ENCODE assay signal across 9 cellular contexts in genomic region chr21:34669149-34669879, GRCh38. TPM values are rescaled to one million over a fixed set of nuclear protein-coding genes. Genes with fewer than 3 reads are reported as not detected.
DNase-seq lines count a peak whose midpoint lies in the region; ATAC-seq and TF ChIP-seq lines count a peak whose summit lies in the region.
"Had no signal": no experiment of that assay in that cellular context is flagged by ENCODE, and none has a peak within 500 bp of the region (broad histone marks: within the 10 kb centered on the region; RNA-seq: fewer than 3 reads in every experiment).

No MANE protein-coding gene starts in this region.

- H3K9ac ChIP-seq in PC-3 (ENCODE audit: low read length): no peak overlapping the region

- ATAC-seq in GM18867 (IDR thresholded peaks at IDR 0.05; ENCODE audit: unreplicated experiment) (peak; percentile 50), HG03432 (IDR thresholded peaks at IDR 0.05; ENCODE audit: unreplicated experiment) (peak; percentile 70), PC-3 (no peak)
- ATAC-seq in effector memory CD8-positive, alpha-beta T cell (replicated peaks): peak; percentile 76

- no peak for DNase-seq in effector memory CD8-positive, alpha-beta T cell
- no peak for DNase-seq in osteoblast (ENCODE audit: insufficient read length, low spot score, missing footprints)
- DNase-seq in NCI-H187 treated with DMSO at 0.1 percent for 48 hours (lab: John Stamatoyannopoulos, UW): no peak
- no peak for DNase-seq in HFFc6
- DNase-seq in ureter (ENCODE audit: low spot score): no peak
- no peak for DNase-seq in PC-3

- H3K36me3 ChIP-seq in osteoblast (ENCODE audit: insufficient read depth, low read length) (no peaks in the 10 kb centered on the region), PC-3 (ENCODE audit: low read depth, low read length) (no peaks in the 10 kb centered on the region)

- H3K79me2 ChIP-seq in osteoblast (ENCODE audit: insufficient read depth, low read length) (no peaks in the 10 kb centered on the region), PC-3 (ENCODE audit: low read length) (no peaks in the 10 kb centered on the region)

- TF ChIP-seq CTCF in osteoblast (IDR thresholded peaks at IDR 0.05; ENCODE audit: extremely low read depth, low read depth, low read length): no peak
- no peak for TF ChIP-seq CTCF in HFFc6 (IDR thresholded peaks at IDR 0.05)
- no peak for TF ChIP-seq CTCF in PC-3 (conservative IDR thresholded peaks at IDR 0.05; ENCODE audit: low read depth, low read length)

- no peaks in the 10 kb centered on the region for H3F3A ChIP-seq in PC-3 (ENCODE audit: low read length, unreplicated experiment)

- H3K27me3 ChIP-seq in osteoblast (ENCODE audit: insufficient read depth, low read length) (peaks cover 87% of the 10 kb centered on the region), PC-3 (ENCODE audit: low read length) (no peaks in the 10 kb centered on the region)

- peak overlapping the region; percentile 74 for H3K4me2 ChIP-seq in osteoblast (ENCODE audit: insufficient read depth, low read length)
- H3K4me2 ChIP-seq in PC-3 (ENCODE audit: low read length): no peak overlapping the region

- peak overlapping the region in 1 of 2 donors; percentile 60 for H3K27ac Mint-ChIP-seq in effector memory CD8-positive, alpha-beta T cell
- no peak overlapping the region for H3K27ac Mint-ChIP-seq in HFFc6

- H3K4me1 Mint-ChIP-seq in effector memory CD8-positive, alpha-beta T cell (ENCODE audit: low read depth in 2 of 2): peaks cover 11% of the 10 kb centered on the region in 2 donors
- H3K4me1 Mint-ChIP-seq in HFFc6 (ENCODE audit: low read depth): 0 out of 2 replicates have a peak, but pooled peaks cover 13% of the 10 kb centered on the region

- no peaks in the 10 kb centered on the region for H3K9me3 Mint-ChIP-seq in effector memory CD8-positive, alpha-beta T cell
- H3K9me3 Mint-ChIP-seq in HFFc6: no peaks in the 10 kb centered on the region

- CTCF ChIA-PET in PC-3 (lab: Charles Lee): no interaction called here

- no TSS peak for BruUV-seq in PC-3 (replicated peaks; lab: Mats Ljungman, UMichigan)

- H3K4me3 Mint-ChIP-seq in effector memory CD8-positive, alpha-beta T cell: peak overlapping the region; percentile 74 to 76
- H3K4me3 Mint-ChIP-seq in HFFc6: no peak overlapping the region

- H3K4me3 ChIP-seq in osteoblast (ENCODE audit: insufficient read depth, low read length) (peak overlapping the region; percentile 28), PC-3 (ENCODE audit: low read length) (no peak overlapping the region)

- H3K27ac ChIP-seq in osteoblast (ENCODE audit: low read depth, low read length): no peak overlapping the region
- H3K27ac ChIP-seq in PC-3 (ENCODE audit: low read length): no peak overlapping the region

- H4K20me1 ChIP-seq in osteoblast (ENCODE audit: insufficient read depth, low read length): no peaks in the 10 kb centered on the region
- no peaks in the 10 kb centered on the region for H4K20me1 ChIP-seq in PC-3 (ENCODE audit: low read length)

- no peaks in the 10 kb centered on the region for H3K9me2 ChIP-seq in PC-3 (replicated peaks; ENCODE audit: low read length)

- H3K9me3 ChIP-seq in osteoblast (ENCODE audit: low read depth, low read length) (no peaks in the 10 kb centered on the region), PC-3 (ENCODE audit: low read length) (no peaks in the 10 kb centered on the region)

- H3K4me1 ChIP-seq in osteoblast (ENCODE audit: insufficient read depth, low read length) (peaks cover 4% of the 10 kb centered on the region), PC-3 (ENCODE audit: insufficient read depth, low read length) (peaks cover 4% of the 10 kb centered on the region; the same call in 1 of the 2 replicates)

- intact Hi-C loops in PC-3 (cut with micrococcal nuclease): no loop called here

- H2AFZ ChIP-seq in osteoblast (ENCODE audit: low read length): no peak overlapping the region
- H2AFZ ChIP-seq in PC-3 (ENCODE audit: low read length): no peak overlapping the region

- POLR2A ChIA-PET in PC-3 (lab: Charles Lee; ENCODE audit: unreplicated experiment): no interaction called here

- peaks cover 35 to 58% of the 10 kb centered on the region in 2 donors for H3K27me3 Mint-ChIP-seq in effector memory CD8-positive, alpha-beta T cell
- H3K27me3 Mint-ChIP-seq in HFFc6 (ENCODE audit: insufficient read depth): peaks cover 51% of the 10 kb centered on the region

- H3K36me3 Mint-ChIP-seq in effector memory CD8-positive, alpha-beta T cell (ENCODE audit: insufficient read depth): peaks cover 7% of the 10 kb centered on the region
- H3K36me3 Mint-ChIP-seq in HFFc6 (ENCODE audit: low read depth): no peaks in the 10 kb centered on the region

RNA-seq across cellular contexts. Expression of gene CLIC6, which starts 0.5 kb away (rescaled TPM):
- under 0.01 TPM in 2 replicates for total RNA-seq in osteoblast
- not detected for total RNA-seq in HFFc6 (2021; fragmentation: NEBNext Ultra II Directional; extraction: Animal tissue kit (Norgen Biotek cat#: 25700))
- total RNA-seq in ureter: 24.1 TPM
- not detected in 2 replicates for total RNA-seq in PC-3 (2014; rRNA removed)
- total RNA-seq: glomerular endothelial cell had no signal

RNA-seq across cellular contexts. Expression of gene RCAN1, which starts 54.4 kb away (rescaled TPM):
- 99.6 and 103 TPM in 2 replicates for total RNA-seq in osteoblast
- total RNA-seq in HFFc6 (2021; fragmentation: NEBNext Ultra II Directional; extraction: Animal tissue kit (Norgen Biotek cat#: 25700)): 10 to 100 TPM; 60.8 to 87.2 (median 66.1) TPM
- 22.8 TPM for total RNA-seq in ureter
- total RNA-seq in PC-3 (2014; rRNA removed): 24.2 and 26.2 TPM in 2 replicates

Comparison
In these comparisons a context has a peak if more than half of its experiments do, and no peak if none do; other contexts are left out.
1. RNA of gene CLIC6, which starts 0.5 kb away (total RNA-seq): 24.1 TPM in ureter (single experiment); under 0.01 TPM in osteoblast, not detected in HFFc6 and not detected in PC-3; every median in the first group is over 10 times any median in the second.